In the genomic region with DNA sequence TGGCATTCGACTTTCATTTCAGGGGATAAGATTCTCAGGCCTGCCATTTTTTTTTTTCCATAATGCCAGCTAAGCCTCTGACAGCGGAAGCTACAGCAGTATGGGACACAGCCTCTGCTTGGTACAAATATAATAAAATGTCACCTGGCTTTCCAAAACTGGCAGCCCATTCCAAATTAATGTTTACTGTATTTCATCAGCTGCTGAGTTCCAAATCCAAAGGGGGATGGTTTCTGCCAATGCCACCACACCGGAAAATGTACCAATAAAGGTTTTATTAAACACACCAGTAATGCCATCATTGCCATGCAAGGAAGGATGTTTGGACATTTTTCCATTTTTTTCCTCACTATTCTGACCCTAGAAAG, we compare ENCODE assay signal across 13 cellular contexts.
DNase-seq lines count a peak whose midpoint lies in the region; ATAC-seq and TF ChIP-seq lines count a peak whose summit lies in the region.
"Had no signal": no experiment of that assay in that cellular context is flagged by ENCODE, and none has a peak within 500 bp of the region (broad histone marks: within the 10 kb centered on the region; RNA-seq: fewer than 3 reads in every experiment).

No MANE protein-coding gene starts in this region.

- ATAC-seq in HG02870 (IDR thresholded peaks at IDR 0.05; ENCODE audit: unreplicated experiment): no peak

- no TSS peak for BruUV-seq in Calu3 (replicated peaks; lab: Mats Ljungman, UMichigan)

- no peak for TF ChIP-seq CTCF in Calu3 (IDR thresholded peaks at IDR 0.05; ENCODE audit: unreplicated experiment)
- TF ChIP-seq CTCF in LNCaP clone FGC (IDR thresholded peaks at IDR 0.05; ENCODE audit: control insufficient read depth, extremely low read depth, insufficient read depth): no peak
- TF ChIP-seq CTCF in dorsolateral prefrontal cortex (IDR thresholded peaks at IDR 0.05 in 54 of 56, conservative IDR thresholded peaks at IDR 0.05 in 2 of 56; ENCODE audit: low read depth in 1 of 56, partially characterized antibody in 56 of 56): no peak
- TF ChIP-seq CTCF in sigmoid colon (IDR thresholded peaks at IDR 0.05): no peak

- DNase-seq in Calu3: no peak
- no peak for DNase-seq in LNCaP clone FGC (ENCODE audit: low read depth)
- no peak for DNase-seq in dorsolateral prefrontal cortex
- no peak for DNase-seq in sigmoid colon
- no peak for DNase-seq in activated CD4-positive, CD25-positive, alpha-beta regulatory T cell treated with anti-CD3 and anti-CD28 coated beads, Interleukin-2, amount 50 U/mL, for 72 hours
- DNase-seq in DMS153 treated with DMSO at 0.1 percent for 48 hours (lab: John Stamatoyannopoulos, UW; ENCODE audit: unreplicated experiment): no peak
- DNase-seq: activated effector memory CD4-positive, alpha-beta T cell treated with Interleukin-2 at 50 U/mL for 16 hours; T1000 had no signal

- H3K27me3 ChIP-seq in dorsolateral prefrontal cortex: no peaks in the 10 kb centered on the region
- no peaks in the 10 kb centered on the region for H3K27me3 ChIP-seq in sigmoid colon
- H3K27me3 ChIP-seq: cardiac muscle cell, neural progenitor cell had no signal

- no peaks in the 10 kb centered on the region for H3K27me3 Mint-ChIP-seq in Calu3 (ENCODE audit: unreplicated experiment)
- H3K27me3 Mint-ChIP-seq: stimulated activated naive CD8-positive, alpha-beta T cell treated with anti-CD3 and anti-CD28 coated beads, Interleukin-15, Interleukin-2, amounts not matched to agents 100 ng/mL and 50 ng/mL, for 24 hours had no signal

- peak overlapping the region; percentile 73 for H3K4me3 Mint-ChIP-seq in Calu3 (ENCODE audit: low read depth, unreplicated experiment)
- H3K4me3 Mint-ChIP-seq: neural progenitor cell; stimulated activated naive CD8-positive, alpha-beta T cell treated with anti-CD3 and anti-CD28 coated beads, Interleukin-15, Interleukin-2, amounts not matched to agents 100 ng/mL and 50 ng/mL, for 24 hours had no signal

- H3K9me3 Mint-ChIP-seq in Calu3 (ENCODE audit: low read depth, unreplicated experiment): no peaks in the 10 kb centered on the region
- H3K9me3 Mint-ChIP-seq: neural progenitor cell; stimulated activated naive CD8-positive, alpha-beta T cell treated with anti-CD3 and anti-CD28 coated beads, Interleukin-15, Interleukin-2, amounts not matched to agents 100 ng/mL and 50 ng/mL, for 24 hours had no signal

- H3K4me3 ChIP-seq in LNCaP clone FGC (ENCODE audit: low read depth, low read length) (peak overlapping the region; percentile 26), dorsolateral prefrontal cortex (peak overlapping the region in 31 of 59 donors; percentile 2 to 46 (median 21)), sigmoid colon (no peak overlapping the region)
- H3K4me3 ChIP-seq: cardiac muscle cell, neural progenitor cell, PC-9 had no signal

- peaks cover 0 to 17% (median 8%) of the 10 kb centered on the region in 4 donors for H3K4me1 ChIP-seq in sigmoid colon
- H3K4me1 ChIP-seq: neural progenitor cell had no signal

- H3K36me3 Mint-ChIP-seq in Calu3 (ENCODE audit: insufficient read depth, unreplicated experiment): no peaks in the 10 kb centered on the region

- no peaks in the 10 kb centered on the region for H3K9me3 ChIP-seq in sigmoid colon

- intact Hi-C loops in Calu3 (cut with micrococcal nuclease; ENCODE audit: unreplicated experiment): loop anchor here (2.0 to 10.0 kb wide), 4 partner anchors 90 to 1340 kb away; no protein-coding TSS in a partner anchor
- intact Hi-C loops in dorsolateral prefrontal cortex (cut with DNase I): loop anchor here (2.0 to 10.0 kb wide), 7 partner anchors 87 to 1340 kb away; a partner anchor contains a TSS
- intact Hi-C loops in sigmoid colon (cut with DNase I): loop anchor here (2.0 to 5.0 kb wide), 3 partner anchors 102 to 1342 kb away; no protein-coding TSS in a partner anchor

- H3K27ac ChIP-seq in dorsolateral prefrontal cortex: peak overlapping the region in 58 of 59 donors; percentile 32 to 89 (median 74)
- peak overlapping the region in 3 of 4 donors; percentile 19 to 51 (median 30) for H3K27ac ChIP-seq in sigmoid colon
- H3K27ac ChIP-seq: cardiac muscle cell, neural progenitor cell, PC-9 had no signal

- TF ChIP-seq POLR2A in sigmoid colon (IDR thresholded peaks at IDR 0.05): no peak

- CTCF ChIA-PET in Calu3 (lab: Charles Lee): interaction anchor here (1.0 to 1.9 kb wide), 13 partner anchors 9 to 547 kb away, joined by 3 to 9 read pairs (median 5); no protein-coding TSS in a partner anchor

- TF ChIP-seq EP300 in sigmoid colon (IDR thresholded peaks at IDR 0.05): no peak

- peak overlapping the region; percentile 82 for H3K27ac Mint-ChIP-seq in Calu3 (ENCODE audit: unreplicated experiment)
- H3K27ac Mint-ChIP-seq: neural progenitor cell; stimulated activated naive CD8-positive, alpha-beta T cell treated with anti-CD3 and anti-CD28 coated beads, Interleukin-15, Interleukin-2, amounts not matched to agents 100 ng/mL and 50 ng/mL, for 24 hours had no signal

- H3K4me1 Mint-ChIP-seq in Calu3 (ENCODE audit: low read depth, unreplicated experiment): peaks cover 9% of the 10 kb centered on the region

- peaks cover 9 to 39% (median 13%) of the 10 kb centered on the region in 4 donors for H3K36me3 ChIP-seq in sigmoid colon

- 48 to 76% methylated on average over 3 of the region's 3 CpGs for WGBS in sigmoid colon, 2 donors

Comparison
In these comparisons a context has a peak if more than half of its experiments do, and no peak if none do; other contexts are left out.
1. H3K4me3 ChIP-seq: peak in LNCaP clone FGC (single experiment) and dorsolateral prefrontal cortex (31 of 59); none in sigmoid colon (0 of 4).